In the genomic region with DNA sequence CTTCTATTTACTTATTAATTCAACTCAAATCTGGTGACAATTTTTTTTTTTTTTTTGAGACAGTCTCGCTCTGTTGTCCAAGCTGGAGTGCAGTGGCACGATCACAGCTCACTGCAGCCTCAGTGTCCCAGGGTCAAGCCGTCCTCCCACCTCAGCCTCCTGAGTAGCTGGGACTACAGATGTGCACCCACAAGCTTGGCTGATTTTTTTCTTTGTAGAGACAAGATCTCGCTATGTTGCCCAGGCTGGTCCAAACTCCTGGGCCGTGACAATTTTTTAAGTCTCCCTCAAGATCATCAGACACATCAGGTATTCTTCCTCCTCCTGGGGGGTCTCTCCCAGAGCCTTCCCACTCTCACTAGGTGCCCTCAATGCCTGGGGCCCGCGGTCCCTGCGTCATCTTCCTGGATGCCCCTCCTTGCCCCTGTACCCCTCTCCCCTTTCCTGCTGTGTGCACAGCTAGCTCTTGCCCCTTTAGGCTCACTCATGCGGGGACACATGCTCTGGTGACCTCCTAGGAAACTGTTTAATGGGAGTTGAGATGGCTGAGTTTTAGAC, we compare ENCODE assay signal across 12 cellular contexts. TPM values are rescaled to one million over a fixed set of nuclear protein-coding genes. Genes with fewer than 3 reads are reported as not detected.
DNase-seq lines count a peak whose midpoint lies in the region; ATAC-seq, FAIRE-seq and TF ChIP-seq lines count a peak whose summit lies in the region.
"Had no signal": no experiment of that assay in that cellular context is flagged by ENCODE, and none has a peak within 500 bp of the region (broad histone marks: within the 10 kb centered on the region; RNA-seq: fewer than 3 reads in every experiment).

No MANE protein-coding gene starts in this region.

- no peaks in the 10 kb centered on the region for H3K9me3 ChIP-seq in endodermal cell (ENCODE audit: control insufficient read depth, low read length)
- no peaks in the 10 kb centered on the region for H3K9me3 ChIP-seq in HepG2 (ENCODE audit: low read length)
- H3K9me3 ChIP-seq: prostate gland had no signal

- H3K36me3 Mint-ChIP-seq in endodermal cell (ENCODE audit: low read depth): no peaks in the 10 kb centered on the region

- no peak for TF ChIP-seq CTCF in endodermal cell (conservative IDR thresholded peaks at IDR 0.05)
- no peak for TF ChIP-seq CTCF in HepG2 (CRISPR knock-in tag; IDR thresholded peaks at IDR 0.05)

- no peaks in the 10 kb centered on the region for H3K36me3 ChIP-seq in endodermal cell (ENCODE audit: control insufficient read depth, insufficient read depth, low read length)
- no peaks in the 10 kb centered on the region for H3K36me3 ChIP-seq in HepG2 (replicated peaks in 1 of 2; ENCODE audit: control insufficient read depth in 1 of 2, insufficient read depth in 2 of 2, low read length in 2 of 2)
- H3K36me3 ChIP-seq: cardiac muscle cell, prostate gland had no signal

- no peak overlapping the region for H3K4me3 Mint-ChIP-seq in endodermal cell

- no TSS peak for BruUV-seq in HepG2 (replicated peaks; lab: Mats Ljungman, UMichigan)

- no peaks in the 10 kb centered on the region for H3K9me3 Mint-ChIP-seq in endodermal cell

- no peak overlapping the region for H2AFZ ChIP-seq in HepG2 (ENCODE audit: low read length)

- ATAC-seq in GM18520 (IDR thresholded peaks at IDR 0.05; ENCODE audit: unreplicated experiment): peak; percentile 22
- ATAC-seq in GM21381 (IDR thresholded peaks at IDR 0.05; ENCODE audit: unreplicated experiment): peak; percentile 17
- peak; percentile 15 for ATAC-seq in HG03135 (IDR thresholded peaks at IDR 0.05; ENCODE audit: unreplicated experiment)
- no peak for ATAC-seq in HG03175 (IDR thresholded peaks at IDR 0.05; ENCODE audit: unreplicated experiment)
- ATAC-seq in HepG2: no peak

- H3K4me1 Mint-ChIP-seq in endodermal cell: peaks cover 10% of the 10 kb centered on the region

- CTCF ChIA-PET in HepG2 (lab: Yijun Ruan, JAX; ENCODE audit: low intra/inter-chr PET ratio, low total read pairs): no interaction called here

- no peak for TF ChIP-seq RAD21 in HepG2 (CRISPR knock-in tag; IDR thresholded peaks at IDR 0.05)

- H3K27me3 Mint-ChIP-seq in endodermal cell (ENCODE audit: insufficient read depth): peaks cover 8% of the 10 kb centered on the region

- WGBS in endodermal cell (ENCODE audit: insufficient coverage in 1 of 2, insufficient read length in 1 of 2), 2 experiments: 90 to 91% methylated on average over 7 to 9 of the region's 9 CpGs
- WGBS in HepG2 (ENCODE audit: low lambda C conversion rate): 44% methylated on average over 9 of the region's 9 CpGs

- TF ChIP-seq EP300 in HepG2 (IDR thresholded peaks at IDR 0.05; ENCODE audit: low read depth in 2 of 2, low read length in 2 of 2) (no peak), HepG2 (CRISPR knock-in tag; IDR thresholded peaks at IDR 0.05; ENCODE audit: borderline replicate concordance) (no peak)

- H3K4me3 ChIP-seq in endodermal cell (ENCODE audit: low read length) (no peak overlapping the region), HepG2 (replicated peaks in 1 of 3; ENCODE audit: insufficient read depth in 1 of 3, low read depth in 2 of 3, low read length in 3 of 3) (no peak overlapping the region)
- H3K4me3 ChIP-seq: cardiac muscle cell, prostate gland had no signal

- no peaks in the 10 kb centered on the region for H3K4me1 ChIP-seq in endodermal cell (ENCODE audit: control insufficient read depth, insufficient read depth, low read length)
- peaks cover 58% of the 10 kb centered on the region for H3K4me1 ChIP-seq in HepG2 (ENCODE audit: insufficient read depth, low read length)
- H3K4me1 ChIP-seq: prostate gland had no signal

- no peak overlapping the region for H3K27ac ChIP-seq in endodermal cell (ENCODE audit: low read depth, low read length)
- no peak overlapping the region for H3K27ac ChIP-seq in HepG2 (ENCODE audit: extremely low read length, insufficient read depth, low read length)
- H3K27ac ChIP-seq: cardiac muscle cell, foreskin keratinocyte, prostate gland had no signal

- H3K9ac ChIP-seq in endodermal cell (ENCODE audit: extremely low read depth, low read length, poor library complexity, severe bottlenecking): no peak overlapping the region
- no peak overlapping the region for H3K9ac ChIP-seq in HepG2 (ENCODE audit: insufficient read depth, low read depth, low read length)

- no peak for FAIRE-seq in HepG2 (lab: Jason Lieb, UNC)

- intact Hi-C loops in HepG2 (cut with micrococcal nuclease; ENCODE audit: unreplicated experiment): no loop called here

- POLR2A ChIA-PET in HepG2 (lab: Yijun Ruan, JAX): no interaction called here

- H3K79me2 ChIP-seq in HepG2 (ENCODE audit: insufficient read depth, low read length): no peaks in the 10 kb centered on the region

- in situ Hi-C loops in HepG2 (cut with HindIII; ENCODE audit: extremely low pct_ligation_motif_present, low pct_unique_long_range_greater_than_20kb): no loop called here

- no peak overlapping the region for H3K4me2 ChIP-seq in HepG2 (ENCODE audit: low read depth, low read length)

- no peaks in the 10 kb centered on the region for H3K27me3 ChIP-seq in endodermal cell (ENCODE audit: control insufficient read depth, insufficient read depth, low read length, poor library complexity, severe bottlenecking)
- H3K27me3 ChIP-seq in HepG2 (ENCODE audit: control insufficient read depth in 1 of 2, insufficient read depth in 2 of 2, low read length in 2 of 2): peaks cover 3 to 11% of the 10 kb centered on the region in 2 experiments; a peak in 1 of 5 replicates
- H3K27me3 ChIP-seq: cardiac muscle cell, foreskin keratinocyte had no signal

- DNase-seq in endodermal cell: peak; percentile 10
- DNase-seq in anterior cingulate cortex (lab: John Stamatoyannopoulos, UW): no peak
- DNase-seq in AG20443 (ENCODE audit: low spot score): no peak
- no peak for DNase-seq in HepG2 (ENCODE audit: low spot score)

- H3K27ac Mint-ChIP-seq in endodermal cell: no peak overlapping the region

- H4K20me1 ChIP-seq in HepG2 (ENCODE audit: insufficient read depth, low read length): no peaks in the 10 kb centered on the region

- no peak for TF ChIP-seq POLR2A in HepG2 (IDR thresholded peaks at IDR 0.05; ENCODE audit: insufficient read depth in 1 of 2, low read depth in 2 of 2, low read length in 2 of 2)

RNA-seq across cellular contexts. Expression of a gene that starts 38.0 kb away (rescaled TPM):
- total RNA-seq in endodermal cell (not detected), HepG2 (2016; rRNA removed; fragmentation: Illumina TruSeq; extraction: Trizol) (not detected in 2 replicates)
- polyA plus RNA-seq in endodermal cell (2013, experiment 1 of 2): 10.1 TPM
- 9.4 TPM for polyA plus RNA-seq in endodermal cell (2013, experiment 2 of 2)
- not detected in 2 replicates for total RNA-seq in HepG2 (2016; cell fraction: cytosol; rRNA removed; fragmentation: Illumina TruSeq; extraction: Trizol; ENCODE audit: low read depth)
- not detected in 2 replicates for total RNA-seq in HepG2 (2016; cell fraction: insoluble cytoplasmic fraction; rRNA removed; fragmentation: Illumina TruSeq; extraction: Trizol)
- not detected in 2 replicates for total RNA-seq in HepG2 (2016; cell fraction: membrane; rRNA removed; fragmentation: Illumina TruSeq; extraction: Trizol)
- total RNA-seq in HepG2 (2016; cell fraction: nucleus; rRNA removed; fragmentation: Illumina TruSeq; extraction: Trizol): not detected in 2 replicates
- polyA plus RNA-seq in HepG2 (2011; rRNA removed): not detected in 2 replicates
- polyA plus RNA-seq in HepG2 (2011; cell fraction: cytosol; rRNA removed): not detected in 2 replicates
- polyA plus RNA-seq in HepG2 (2011; cell fraction: nucleus; rRNA removed): not detected in 2 replicates
- polyA plus RNA-seq in HepG2 (2012): not detected in 2 replicates
- not detected in 2 replicates for polyA plus RNA-seq in HepG2 (2016; cell fraction: cytosol; fragmentation: Illumina TruSeq; extraction: Trizol; ENCODE audit: low read depth)
- not detected in 2 replicates for polyA plus RNA-seq in HepG2 (2016; cell fraction: insoluble cytoplasmic fraction; fragmentation: Illumina TruSeq; extraction: Trizol; ENCODE audit: low read depth)
- not detected in 2 replicates for polyA plus RNA-seq in HepG2 (2016; cell fraction: membrane; fragmentation: Illumina TruSeq; extraction: Trizol; ENCODE audit: low read depth)
- polyA plus RNA-seq in HepG2 (2016; cell fraction: nucleus; fragmentation: Illumina TruSeq; extraction: Trizol; ENCODE audit: insufficient read depth, low read depth): not detected in 2 replicates
- polyA minus RNA-seq in HepG2 (2011; rRNA and poly(A)+ RNA removed; ENCODE audit: low replicate concordance): not detected in 2 replicates
- polyA minus RNA-seq in HepG2 (2011; cell fraction: cytosol; rRNA and poly(A)+ RNA removed): not detected in 2 replicates
- not detected in 2 replicates for polyA minus RNA-seq in HepG2 (2011; cell fraction: nucleus; rRNA and poly(A)+ RNA removed)
- total RNA-seq: cardiac muscle cell, foreskin keratinocyte, liver had no signal
- polyA plus RNA-seq: cardiac muscle cell, foreskin keratinocyte had no signal

RNA-seq across cellular contexts. Expression of a gene that starts 58.1 kb away (rescaled TPM):
- total RNA-seq in endodermal cell (10 to 100 TPM; 57.9 to 59.0 TPM), HepG2 (2016; rRNA removed; fragmentation: Illumina TruSeq; extraction: Trizol) (98.8 and 102 TPM in 2 replicates)
- polyA plus RNA-seq in endodermal cell (2013, experiment 1 of 2): 72.0 TPM
- 61.4 TPM for polyA plus RNA-seq in endodermal cell (2013, experiment 2 of 2)
- 53.7 and 54.0 TPM in 2 replicates for total RNA-seq in HepG2 (2016; cell fraction: cytosol; rRNA removed; fragmentation: Illumina TruSeq; extraction: Trizol; ENCODE audit: low read depth)
- 99.9 and 104 TPM in 2 replicates for total RNA-seq in HepG2 (2016; cell fraction: insoluble cytoplasmic fraction; rRNA removed; fragmentation: Illumina TruSeq; extraction: Trizol)
- 68.2 and 74.9 TPM in 2 replicates for total RNA-seq in HepG2 (2016; cell fraction: membrane; rRNA removed; fragmentation: Illumina TruSeq; extraction: Trizol)
- total RNA-seq in HepG2 (2016; cell fraction: nucleus; rRNA removed; fragmentation: Illumina TruSeq; extraction: Trizol): 65.4 and 78.9 TPM in 2 replicates
- 125 and 134 TPM in 2 replicates for polyA plus RNA-seq in HepG2 (2011; rRNA removed)
- 80.7 and 93.0 TPM in 2 replicates for polyA plus RNA-seq in HepG2 (2011; cell fraction: cytosol; rRNA removed)
- polyA plus RNA-seq in HepG2 (2011; cell fraction: nucleus; rRNA removed): 151 and 160 TPM in 2 replicates
- 83.3 and 86.4 TPM in 2 replicates for polyA plus RNA-seq in HepG2 (2012)
- 52.6 and 54.6 TPM in 2 replicates for polyA plus RNA-seq in HepG2 (2016; cell fraction: cytosol; fragmentation: Illumina TruSeq; extraction: Trizol; ENCODE audit: low read depth)
- 116 and 119 TPM in 2 replicates for polyA plus RNA-seq in HepG2 (2016; cell fraction: insoluble cytoplasmic fraction; fragmentation: Illumina TruSeq; extraction: Trizol; ENCODE audit: low read depth)
- 57.0 and 60.0 TPM in 2 replicates for polyA plus RNA-seq in HepG2 (2016; cell fraction: membrane; fragmentation: Illumina TruSeq; extraction: Trizol; ENCODE audit: low read depth)
- polyA plus RNA-seq in HepG2 (2016; cell fraction: nucleus; fragmentation: Illumina TruSeq; extraction: Trizol; ENCODE audit: insufficient read depth, low read depth): 139 and 145 TPM in 2 replicates
- 73.5 and 104 TPM in 2 replicates for polyA minus RNA-seq in HepG2 (2011; rRNA and poly(A)+ RNA removed; ENCODE audit: low replicate concordance)
- polyA minus RNA-seq in HepG2 (2011; cell fraction: cytosol; rRNA and poly(A)+ RNA removed): 43.8 and 44.2 TPM in 2 replicates
- polyA minus RNA-seq in HepG2 (2011; cell fraction: nucleus; rRNA and poly(A)+ RNA removed): 103 and 105 TPM in 2 replicates

Comparison
In these comparisons a context has a peak if more than half of its experiments do, and no peak if none do; other contexts are left out.
1. ATAC-seq: peak in GM18520 (single experiment), GM21381 (single experiment) and HG03135 (single experiment); none in HG03175 (single experiment) and HepG2 (single experiment).